Comparison of ENCODE assay signal across 19 cellular contexts in genomic region chr7:29342761-29343160, GRCh38.
DNase-seq lines count a peak whose midpoint lies in the region; ATAC-seq and TF ChIP-seq lines count a peak whose summit lies in the region.
"Had no signal": no experiment of that assay in that cellular context is flagged by ENCODE, and none has a peak within 500 bp of the region (broad histone marks: within the 10 kb centered on the region; RNA-seq: fewer than 3 reads in every experiment).

No MANE protein-coding gene starts in this region.

- DNase-seq in NCI-H2196 (lab: John Stamatoyannopoulos, UW; ENCODE audit: unreplicated experiment): peak; percentile 16
- DNase-seq in NCI-H2196 treated with DMSO at 0.1 percent for 48 hours (lab: John Stamatoyannopoulos, UW; ENCODE audit: unreplicated experiment): no peak
- DNase-seq in astrocyte of the hippocampus (ENCODE audit: low read depth, low spot score): peak; percentile 80
- peak; percentile 51 for DNase-seq in renal cortical epithelial cell (ENCODE audit: low read depth)
- DNase-seq in dermis blood vessel endothelial cell: no peak
- no peak for DNase-seq in endothelial cell (ENCODE audit: low spot score)
- DNase-seq: 8988T; activated CD8-positive, alpha-beta memory T cell treated with anti-CD3 and anti-CD28 coated beads, Interleukin-2, amount 50 U/mL, for 48 hours; activated effector memory CD4-positive, alpha-beta T cell treated with anti-CD3 and anti-CD28 coated beads, Interleukin-2, amount 50 U/mL, for 16 hours; gastrocnemius medialis; NCI-H1105; stimulated activated CD4-positive, alpha-beta T cell treated with anti-CD3 and anti-CD28 coated beads, Interleukin-12 subunit alpha, Interleukin-12 subunit beta, amount 100 ng/mL, for 4 hours; testis had no signal

- no peak for ATAC-seq in activated CD4-positive, CD25-positive, alpha-beta regulatory T cell treated with anti-CD3 and anti-CD28 coated beads, Interleukin-2, amount 50 U/mL, for 24 hours
- ATAC-seq: gastrocnemius medialis, left lobe of liver had no signal

- no peaks in the 10 kb centered on the region for H3K27me3 Mint-ChIP-seq in endothelial cell (ENCODE audit: unreplicated experiment)
- H3K27me3 Mint-ChIP-seq: activated CD4-positive, alpha-beta T cell treated with anti-CD3 and anti-CD28 coated beads, Interleukin-2, amount 10 ng/mL, durations not matched to agents 7 days and 5 days had no signal

- H3K9ac ChIP-seq in Loucy (ENCODE audit: low read depth, low read length, poor library complexity, severe bottlenecking): peak overlapping the region; percentile 72

- H3K4me3 ChIP-seq in Loucy (ENCODE audit: low read length, poor library complexity, severe bottlenecking): peak overlapping the region; percentile 54
- H3K4me3 ChIP-seq: adrenal gland, gastrocnemius medialis, testis had no signal

- no peaks in the 10 kb centered on the region for H3K27me3 ChIP-seq in Loucy (ENCODE audit: insufficient read depth, low read length, poor library complexity, severe bottlenecking)
- H3K27me3 ChIP-seq: adrenal gland, gastrocnemius medialis, testis had no signal

- H3K9me2 ChIP-seq in Loucy (replicated peaks; ENCODE audit: low read depth, low read length): no peaks in the 10 kb centered on the region

- H3K27ac Mint-ChIP-seq in endothelial cell (ENCODE audit: unreplicated experiment): no peak overlapping the region
- H3K27ac Mint-ChIP-seq: activated CD4-positive, alpha-beta T cell treated with anti-CD3 and anti-CD28 coated beads, Interleukin-2, amount 10 ng/mL, durations not matched to agents 7 days and 5 days; CD14-positive monocyte had no signal

- peaks cover 31% of the 10 kb centered on the region for H3K79me2 ChIP-seq in Loucy (ENCODE audit: insufficient read depth, low read length)

- no peaks in the 10 kb centered on the region for H3K4me1 Mint-ChIP-seq in endothelial cell (ENCODE audit: unreplicated experiment)

- H3K36me3 ChIP-seq in Loucy (ENCODE audit: insufficient read depth, low read length): no peaks in the 10 kb centered on the region
- H3K36me3 ChIP-seq: adrenal gland, gastrocnemius medialis had no signal

- H3K4me3 Mint-ChIP-seq in endothelial cell (ENCODE audit: unreplicated experiment): no peak overlapping the region
- H3K4me3 Mint-ChIP-seq: activated CD4-positive, alpha-beta T cell treated with anti-CD3 and anti-CD28 coated beads, Interleukin-2, amount 10 ng/mL, durations not matched to agents 7 days and 5 days; CD14-positive monocyte had no signal

- TF ChIP-seq CTCF in Loucy (conservative IDR thresholded peaks at IDR 0.05; ENCODE audit: low read length) (no peak), endothelial cell (IDR thresholded peaks at IDR 0.05; ENCODE audit: unreplicated experiment) (no peak)

- peak overlapping the region; percentile 75 for H3K4me2 ChIP-seq in Loucy (ENCODE audit: low read depth, low read length, poor library complexity, severe bottlenecking)

- H3K9me3 ChIP-seq in Loucy (ENCODE audit: insufficient read depth, low read depth, low read length): no peaks in the 10 kb centered on the region
- H3K9me3 ChIP-seq: adrenal gland, gastrocnemius medialis, testis had no signal

- peaks cover 76% of the 10 kb centered on the region for H3K4me1 ChIP-seq in Loucy (ENCODE audit: insufficient read depth, low read length, poor library complexity, severe bottlenecking)
- H3K4me1 ChIP-seq: adrenal gland, gastrocnemius medialis, testis had no signal

- peaks cover 20% of the 10 kb centered on the region for H3F3A ChIP-seq in Loucy (ENCODE audit: low read depth)

- H3K9me3 Mint-ChIP-seq in endothelial cell (ENCODE audit: unreplicated experiment): no peaks in the 10 kb centered on the region
- H3K9me3 Mint-ChIP-seq: activated CD4-positive, alpha-beta T cell treated with anti-CD3 and anti-CD28 coated beads, Interleukin-2, amount 10 ng/mL, durations not matched to agents 7 days and 5 days; CD14-positive monocyte had no signal

- no peaks in the 10 kb centered on the region for H3K36me3 Mint-ChIP-seq in endothelial cell (ENCODE audit: low read depth, unreplicated experiment)

- no peak overlapping the region for H2AFZ ChIP-seq in Loucy (ENCODE audit: low read length)

- no peaks in the 10 kb centered on the region for H4K20me1 ChIP-seq in Loucy (ENCODE audit: insufficient read depth, low read length, poor library complexity, severe bottlenecking)

Comparison
In these comparisons a context has a peak if more than half of its experiments do, and no peak if none do; other contexts are left out.
1. DNase-seq: peak in NCI-H2196 (single experiment), astrocyte of the hippocampus (single experiment) and renal cortical epithelial cell (single experiment); none in NCI-H2196 treated with DMSO at 0.1 percent for 48 hours (single experiment), dermis blood vessel endothelial cell (single experiment) and endothelial cell (single experiment).